1 cellular context compared by ENCODE assay signal in the genomic region with DNA sequence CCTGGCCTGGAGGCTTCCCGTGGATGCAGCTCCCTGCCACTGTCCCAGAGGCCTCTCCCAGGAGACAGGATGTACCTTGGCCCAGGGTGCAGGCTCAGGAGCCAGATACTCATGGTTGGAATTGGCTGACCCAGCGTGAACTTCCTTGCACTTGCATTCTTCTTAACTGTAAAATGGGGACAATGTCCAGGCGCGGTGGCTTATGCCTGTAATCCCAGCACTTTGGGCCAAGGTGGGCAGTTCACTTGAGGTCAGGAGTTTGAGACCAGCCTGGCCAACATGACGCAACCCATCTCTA.
TF ChIP-seq lines count a peak whose summit lies in the region.

No MANE protein-coding gene starts in this region.

TF ChIP-seq in endothelial cell of umbilical vein, 7 proteins besides CTCF, POLR2A, EP300 and RAD21:
- TF ChIP-seq EZH2 (IDR thresholded peaks at IDR 0.05; ENCODE audit: borderline replicate concordance, low read depth, low read length, severe bottlenecking) (no peak), POLR2AphosphoS5 (IDR thresholded peaks at IDR 0.05; ENCODE audit: insufficient read depth, low read depth, low read length) (no peak), JUN (IDR thresholded peaks at IDR 0.05; ENCODE audit: borderline replicate concordance, insufficient read depth, insufficient read length, low read depth) (no peak), FOS (IDR thresholded peaks at IDR 0.05; ENCODE audit: borderline replicate concordance, insufficient read depth, low read length) (no peak), GATA2 (IDR thresholded peaks at IDR 0.05; ENCODE audit: insufficient read depth, insufficient read length, low read depth, low read length) (no peak)
TF ChIP-seq in endothelial cell of umbilical vein: peak in this region for 0.
